Comparison of ENCODE assay signal across 4 cellular contexts in genomic region chr12:88081247-88081646, GRCh38.
TF ChIP-seq lines count a peak whose summit lies in the region.

No MANE protein-coding gene starts in this region.

TF ChIP-seq in HepG2, 621 proteins besides CTCF, POLR2A, EP300 and RAD21:
- TF ChIP-seq EHMT2 (IDR thresholded peaks at IDR 0.05; ENCODE audit: borderline replicate concordance, low read depth, low read length) = no peak
- TF ChIP-seq MAFF (IDR thresholded peaks at IDR 0.05; ENCODE audit: low read depth, low read length) = peak; percentile 72; the same call in 1 of the 2 replicates
- peak; percentile 68 to 87 for TF ChIP-seq MAFK (conservative IDR thresholded peaks at IDR 0.05 in 1 of 2, IDR thresholded peaks at IDR 0.05 in 1 of 2; ENCODE audit: low read length in 2 of 2)
- TF ChIP-seq, protein P1, sequence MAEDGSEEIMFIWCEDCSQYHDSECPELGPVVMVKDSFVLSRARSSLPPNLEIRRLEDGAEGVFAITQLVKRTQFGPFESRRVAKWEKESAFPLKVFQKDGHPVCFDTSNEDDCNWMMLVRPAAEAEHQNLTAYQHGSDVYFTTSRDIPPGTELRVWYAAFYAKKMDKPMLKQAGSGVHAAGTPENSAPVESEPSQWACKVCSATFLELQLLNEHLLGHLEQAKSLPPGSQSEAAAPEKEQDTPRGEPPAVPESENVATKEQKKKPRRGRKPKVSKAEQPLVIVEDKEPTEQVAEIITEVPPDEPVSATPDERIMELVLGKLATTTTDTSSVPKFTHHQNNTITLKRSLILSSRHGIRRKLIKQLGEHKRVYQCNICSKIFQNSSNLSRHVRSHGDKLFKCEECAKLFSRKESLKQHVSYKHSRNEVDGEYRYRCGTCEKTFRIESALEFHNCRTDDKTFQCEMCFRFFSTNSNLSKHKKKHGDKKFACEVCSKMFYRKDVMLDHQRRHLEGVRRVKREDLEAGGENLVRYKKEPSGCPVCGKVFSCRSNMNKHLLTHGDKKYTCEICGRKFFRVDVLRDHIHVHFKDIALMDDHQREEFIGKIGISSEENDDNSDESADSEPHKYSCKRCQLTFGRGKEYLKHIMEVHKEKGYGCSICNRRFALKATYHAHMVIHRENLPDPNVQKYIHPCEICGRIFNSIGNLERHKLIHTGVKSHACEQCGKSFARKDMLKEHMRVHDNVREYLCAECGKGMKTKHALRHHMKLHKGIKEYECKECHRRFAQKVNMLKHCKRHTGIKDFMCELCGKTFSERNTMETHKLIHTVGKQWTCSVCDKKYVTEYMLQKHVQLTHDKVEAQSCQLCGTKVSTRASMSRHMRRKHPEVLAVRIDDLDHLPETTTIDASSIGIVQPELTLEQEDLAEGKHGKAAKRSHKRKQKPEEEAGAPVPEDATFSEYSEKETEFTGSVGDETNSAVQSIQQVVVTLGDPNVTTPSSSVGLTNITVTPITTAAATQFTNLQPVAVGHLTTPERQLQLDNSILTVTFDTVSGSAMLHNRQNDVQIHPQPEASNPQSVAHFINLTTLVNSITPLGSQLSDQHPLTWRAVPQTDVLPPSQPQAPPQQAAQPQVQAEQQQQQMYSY (CRISPR knock-in tag; IDR thresholded peaks at IDR 0.05) = no peak
- no peak for TF ChIP-seq MAFG (CRISPR knock-in tag; IDR thresholded peaks at IDR 0.05)

TF ChIP-seq in A549, 52 proteins besides CTCF, POLR2A, EP300 and RAD21:
- TF ChIP-seq CBX2 (IDR thresholded peaks at IDR 0.05; ENCODE audit: borderline replicate concordance, low read depth) (no peak), MAFK (IDR thresholded peaks at IDR 0.05; ENCODE audit: partially characterized antibody) (peak; percentile 83)

TF ChIP-seq in IMR-90, 13 proteins besides CTCF, POLR2A, EP300 and RAD21:
- TF ChIP-seq RCOR1 (IDR thresholded peaks at IDR 0.05; ENCODE audit: insufficient replicate concordance, low read length) = no peak
- TF ChIP-seq, protein P2, sequence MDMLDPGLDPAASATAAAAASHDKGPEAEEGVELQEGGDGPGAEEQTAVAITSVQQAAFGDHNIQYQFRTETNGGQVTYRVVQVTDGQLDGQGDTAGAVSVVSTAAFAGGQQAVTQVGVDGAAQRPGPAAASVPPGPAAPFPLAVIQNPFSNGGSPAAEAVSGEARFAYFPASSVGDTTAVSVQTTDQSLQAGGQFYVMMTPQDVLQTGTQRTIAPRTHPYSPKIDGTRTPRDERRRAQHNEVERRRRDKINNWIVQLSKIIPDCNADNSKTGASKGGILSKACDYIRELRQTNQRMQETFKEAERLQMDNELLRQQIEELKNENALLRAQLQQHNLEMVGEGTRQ (IDR thresholded peaks at IDR 0.05; ENCODE audit: low read depth, low read length) = no peak
- peak; percentile 79 for TF ChIP-seq MAFK (IDR thresholded peaks at IDR 0.05; ENCODE audit: low read depth, low read length)

TF ChIP-seq in K562, 482 proteins besides CTCF, POLR2A, EP300 and RAD21:
- no peak for TF ChIP-seq SLC30A9 (CRISPR knock-in tag; IDR thresholded peaks at IDR 0.05)
- TF ChIP-seq KLF16 (IDR thresholded peaks at IDR 0.05) = no peak
- TF ChIP-seq POLR2H (tag; IDR thresholded peaks at IDR 0.05; ENCODE audit: low read depth) = no peak
- TF ChIP-seq ARID1B (IDR thresholded peaks at IDR 0.05) = no peak
- no peak for TF ChIP-seq KLF6 (CRISPR knock-in tag; IDR thresholded peaks at IDR 0.05; ENCODE audit: borderline replicate concordance)
- TF ChIP-seq ZNF584 (CRISPR knock-in tag; IDR thresholded peaks at IDR 0.05; ENCODE audit: low read depth) = no peak
- TF ChIP-seq ZNF830 (CRISPR knock-in tag; IDR thresholded peaks at IDR 0.05) = no peak
- no peak for TF ChIP-seq NR2F6 (CRISPR knock-in tag; IDR thresholded peaks at IDR 0.05)
- TF ChIP-seq HDGF (IDR thresholded peaks at IDR 0.05) = no peak
- no peak for TF ChIP-seq NCOA1 (IDR thresholded peaks at IDR 0.05; ENCODE audit: low read depth)
- TF ChIP-seq MAFG (tag; conservative IDR thresholded peaks at IDR 0.05) = peak; percentile 46
- TF ChIP-seq TAL1 (IDR thresholded peaks at IDR 0.05) = no peak
- TF ChIP-seq XRCC5 (IDR thresholded peaks at IDR 0.05; ENCODE audit: low read depth, low read length) = no peak
- no peak for TF ChIP-seq ADNP (tag; IDR thresholded peaks at IDR 0.05)
- TF ChIP-seq, protein P3, sequence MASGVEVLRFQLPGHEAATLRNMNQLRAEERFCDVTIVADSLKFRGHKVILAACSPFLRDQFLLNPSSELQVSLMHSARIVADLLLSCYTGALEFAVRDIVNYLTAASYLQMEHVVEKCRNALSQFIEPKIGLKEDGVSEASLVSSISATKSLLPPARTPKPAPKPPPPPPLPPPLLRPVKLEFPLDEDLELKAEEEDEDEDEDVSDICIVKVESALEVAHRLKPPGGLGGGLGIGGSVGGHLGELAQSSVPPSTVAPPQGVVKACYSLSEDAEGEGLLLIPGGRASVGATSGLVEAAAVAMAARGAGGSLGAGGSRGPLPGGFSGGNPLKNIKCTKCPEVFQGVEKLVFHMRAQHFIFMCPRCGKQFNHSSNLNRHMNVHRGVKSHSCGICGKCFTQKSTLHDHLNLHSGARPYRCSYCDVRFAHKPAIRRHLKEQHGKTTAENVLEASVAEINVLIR (CRISPR knock-in tag; IDR thresholded peaks at IDR 0.05) = no peak
- TF ChIP-seq, protein P4, sequence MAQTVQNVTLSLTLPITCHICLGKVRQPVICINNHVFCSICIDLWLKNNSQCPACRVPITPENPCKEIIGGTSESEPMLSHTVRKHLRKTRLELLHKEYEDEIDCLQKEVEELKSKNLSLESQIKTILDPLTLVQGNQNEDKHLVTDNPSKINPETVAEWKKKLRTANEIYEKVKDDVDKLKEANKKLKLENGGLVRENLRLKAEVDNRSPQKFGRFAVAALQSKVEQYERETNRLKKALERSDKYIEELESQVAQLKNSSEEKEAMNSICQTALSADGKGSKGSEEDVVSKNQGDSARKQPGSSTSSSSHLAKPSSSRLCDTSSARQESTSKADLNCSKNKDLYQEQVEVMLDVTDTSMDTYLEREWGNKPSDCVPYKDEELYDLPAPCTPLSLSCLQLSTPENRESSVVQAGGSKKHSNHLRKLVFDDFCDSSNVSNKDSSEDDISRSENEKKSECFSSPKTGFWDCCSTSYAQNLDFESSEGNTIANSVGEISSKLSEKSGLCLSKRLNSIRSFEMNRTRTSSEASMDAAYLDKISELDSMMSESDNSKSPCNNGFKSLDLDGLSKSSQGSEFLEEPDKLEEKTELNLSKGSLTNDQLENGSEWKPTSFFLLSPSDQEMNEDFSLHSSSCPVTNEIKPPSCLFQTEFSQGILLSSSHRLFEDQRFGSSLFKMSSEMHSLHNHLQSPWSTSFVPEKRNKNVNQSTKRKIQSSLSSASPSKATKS (CRISPR knock-in tag; IDR thresholded peaks at IDR 0.05) = no peak
- TF ChIP-seq, protein P5, sequence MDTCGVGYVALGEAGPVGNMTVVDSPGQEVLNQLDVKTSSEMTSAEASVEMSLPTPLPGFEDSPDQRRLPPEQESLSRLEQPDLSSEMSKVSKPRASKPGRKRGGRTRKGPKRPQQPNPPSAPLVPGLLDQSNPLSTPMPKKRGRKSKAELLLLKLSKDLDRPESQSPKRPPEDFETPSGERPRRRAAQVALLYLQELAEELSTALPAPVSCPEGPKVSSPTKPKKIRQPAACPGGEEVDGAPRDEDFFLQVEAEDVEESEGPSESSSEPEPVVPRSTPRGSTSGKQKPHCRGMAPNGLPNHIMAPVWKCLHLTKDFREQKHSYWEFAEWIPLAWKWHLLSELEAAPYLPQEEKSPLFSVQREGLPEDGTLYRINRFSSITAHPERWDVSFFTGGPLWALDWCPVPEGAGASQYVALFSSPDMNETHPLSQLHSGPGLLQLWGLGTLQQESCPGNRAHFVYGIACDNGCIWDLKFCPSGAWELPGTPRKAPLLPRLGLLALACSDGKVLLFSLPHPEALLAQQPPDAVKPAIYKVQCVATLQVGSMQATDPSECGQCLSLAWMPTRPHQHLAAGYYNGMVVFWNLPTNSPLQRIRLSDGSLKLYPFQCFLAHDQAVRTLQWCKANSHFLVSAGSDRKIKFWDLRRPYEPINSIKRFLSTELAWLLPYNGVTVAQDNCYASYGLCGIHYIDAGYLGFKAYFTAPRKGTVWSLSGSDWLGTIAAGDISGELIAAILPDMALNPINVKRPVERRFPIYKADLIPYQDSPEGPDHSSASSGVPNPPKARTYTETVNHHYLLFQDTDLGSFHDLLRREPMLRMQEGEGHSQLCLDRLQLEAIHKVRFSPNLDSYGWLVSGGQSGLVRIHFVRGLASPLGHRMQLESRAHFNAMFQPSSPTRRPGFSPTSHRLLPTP (IDR thresholded peaks at IDR 0.05; ENCODE audit: borderline replicate concordance, extremely low read depth, insufficient read length) = no peak
- TF ChIP-seq ZNF436 (CRISPR knock-in tag; IDR thresholded peaks at IDR 0.05) = no peak
- no peak for TF ChIP-seq RFX1 (IDR thresholded peaks at IDR 0.05)
- no peak for TF ChIP-seq SIN3A (IDR thresholded peaks at IDR 0.05; ENCODE audit: borderline replicate concordance in 2 of 2, control insufficient read depth in 1 of 2, low read depth in 2 of 2, low read length in 2 of 2)
- peak; percentile 83 for TF ChIP-seq ZNF316 (IDR thresholded peaks at IDR 0.05)
- TF ChIP-seq MAFF (IDR thresholded peaks at IDR 0.05; ENCODE audit: low read length) = peak; percentile 53; the same call in 1 of the 2 replicates
- no peak for TF ChIP-seq DEAF1 (CRISPR knock-in tag; IDR thresholded peaks at IDR 0.05)
- TF ChIP-seq TEAD4 (IDR thresholded peaks at IDR 0.05; ENCODE audit: low read length) = no peak
- TF ChIP-seq TEAD4 (CRISPR knock-in tag; IDR thresholded peaks at IDR 0.05; ENCODE audit: borderline replicate concordance) = no peak
- no peak for TF ChIP-seq SFPQ (IDR thresholded peaks at IDR 0.05; ENCODE audit: low read depth, low read length)
- no peak for TF ChIP-seq CEBPB (tag; IDR thresholded peaks at IDR 0.05)
- no peak for TF ChIP-seq ILK (tag; IDR thresholded peaks at IDR 0.05; ENCODE audit: borderline replicate concordance, low read depth)
- TF ChIP-seq ETV1 (tag; conservative IDR thresholded peaks at IDR 0.05; ENCODE audit: low read depth) = no peak
- peak; percentile 51; the same call in 1 of the 2 replicates for TF ChIP-seq MAFK (IDR thresholded peaks at IDR 0.05; ENCODE audit: low read length)
- TF ChIP-seq NR4A1 (CRISPR knock-in tag; IDR thresholded peaks at IDR 0.05) = no peak
- no peak for TF ChIP-seq NR4A1 (tag; IDR thresholded peaks at IDR 0.05)
- TF ChIP-seq C11orf30 (IDR thresholded peaks at IDR 0.05; ENCODE audit: low read depth) = peak; percentile 66; the same call in 1 of the 2 replicates
- no peak for TF ChIP-seq ZNF609 (CRISPR knock-in tag; IDR thresholded peaks at IDR 0.05; ENCODE audit: borderline replicate concordance)
- no peak for TF ChIP-seq HNRNPK (IDR thresholded peaks at IDR 0.05; ENCODE audit: low read depth, low read length, poor library complexity, severe bottlenecking)
- TF ChIP-seq DPF2 (IDR thresholded peaks at IDR 0.05) = no peak
- TF ChIP-seq HDAC8 (tag; IDR thresholded peaks at IDR 0.05) = no peak
- TF ChIP-seq SRSF7 (optimal IDR thresholded peaks at IDR 0.05; ENCODE audit: low read depth, low read length) = no peak
- TF ChIP-seq NR2C2 (CRISPR knock-in tag; IDR thresholded peaks at IDR 0.05) = no peak
- no peak for TF ChIP-seq NR2C2 (tag; IDR thresholded peaks at IDR 0.05)
TF ChIP-seq in K562: peak in this region for 5.
